Comparison of ENCODE assay signal across 29 cellular contexts in genomic region chr2:203354966-203355365, GRCh38.
"Had no signal": no experiment of that assay in that cellular context is flagged by ENCODE, and none has a peak within 500 bp of the region (broad histone marks: within the 10 kb centered on the region; RNA-seq: fewer than 3 reads in every experiment).

No MANE protein-coding gene starts in this region.

- H3K27ac ChIP-seq: brain microvascular endothelial cell, dorsolateral prefrontal cortex, gastrocnemius medialis, heart left ventricle had no signal

- FAIRE-seq: astrocyte, bronchial epithelial cell, colon had no signal

- H3K27me3 Mint-ChIP-seq: activated CD4-positive, alpha-beta memory T cell treated with anti-CD3 and anti-CD28 coated beads for 36 hours; activated naive CD4-positive, alpha-beta T cell treated with anti-CD3 and anti-CD28 coated beads, Interleukin-2, amount 10 ng/mL, durations not matched to agents 7 days and 5 days; activated naive CD8-positive, alpha-beta T cell treated with anti-CD3 and anti-CD28 coated beads, Interleukin-2, amount 10 ng/mL, durations not matched to agents 7 days and 5 days; activated T-cell treated with anti-CD3 and anti-CD28 coated beads, Interleukin-2, amount 50 U/mL, for 24 hours; central memory CD8-positive, alpha-beta T cell; T-helper 17 cell had no signal

- H3K4me1 ChIP-seq: gastrocnemius medialis had no signal

- H3K36me3 ChIP-seq: brain microvascular endothelial cell, gastrocnemius medialis had no signal

- H3K9me3 Mint-ChIP-seq: activated naive CD4-positive, alpha-beta T cell treated with anti-CD3 and anti-CD28 coated beads, Interleukin-2, amount 10 ng/mL, durations not matched to agents 7 days and 5 days; activated naive CD4-positive, alpha-beta T cell treated with anti-CD3 and anti-CD28 coated beads, Interleukin-2, amount 50 U/mL, for 72 hours; activated naive CD8-positive, alpha-beta T cell treated with anti-CD3 and anti-CD28 coated beads, Interleukin-2, amount 10 ng/mL, durations not matched to agents 7 days and 5 days; activated T-cell treated with anti-CD3 and anti-CD28 coated beads, Interleukin-2, amount 50 U/mL, for 24 hours; activated T-cell treated with anti-CD3 and anti-CD28 coated beads, Interleukin-2, amount 50 U/mL, for 72 hours; central memory CD8-positive, alpha-beta T cell had no signal

- H3K4me1 Mint-ChIP-seq: activated naive CD4-positive, alpha-beta T cell treated with anti-CD3 and anti-CD28 coated beads, Interleukin-2, amount 10 ng/mL, durations not matched to agents 7 days and 5 days; activated naive CD8-positive, alpha-beta T cell treated with anti-CD3 and anti-CD28 coated beads, Interleukin-2, amount 10 ng/mL, durations not matched to agents 7 days and 5 days had no signal

- ATAC-seq: activated CD8-positive, alpha-beta T cell treated with anti-CD3 and anti-CD28 coated beads, Interleukin-2, amount 10 ng/mL, durations not matched to agents 7 days and 5 days; activated naive CD4-positive, alpha-beta T cell treated with anti-CD3 and anti-CD28 coated beads, Interleukin-2, amount 50 U/mL, for 72 hours; activated T-cell treated with anti-CD3 and anti-CD28 coated beads, Interleukin-2, amount 50 U/mL, for 72 hours; esophagus mucosa; gastrocnemius medialis; heart left ventricle; T-helper 17 cell had no signal

- H3K27me3 ChIP-seq: brain microvascular endothelial cell, dorsolateral prefrontal cortex, gastrocnemius medialis, heart left ventricle had no signal

- H3K4me3 ChIP-seq: dorsolateral prefrontal cortex, gastrocnemius medialis, heart left ventricle had no signal

- H3K4me3 Mint-ChIP-seq: activated CD4-positive, alpha-beta memory T cell treated with anti-CD3 and anti-CD28 coated beads for 36 hours; activated CD8-positive, alpha-beta T cell treated with anti-CD3 and anti-CD28 coated beads, Interleukin-2, amount 10 ng/mL, durations not matched to agents 7 days and 5 days; activated naive CD4-positive, alpha-beta T cell treated with anti-CD3 and anti-CD28 coated beads, Interleukin-2, amount 10 ng/mL, durations not matched to agents 7 days and 5 days; activated naive CD8-positive, alpha-beta T cell treated with anti-CD3 and anti-CD28 coated beads, Interleukin-2, amount 10 ng/mL, durations not matched to agents 7 days and 5 days; activated T-cell treated with anti-CD3 and anti-CD28 coated beads, Interleukin-2, amount 50 U/mL, for 24 hours; activated T-cell treated with anti-CD3 and anti-CD28 coated beads, Interleukin-2, amount 50 U/mL, for 72 hours; central memory CD8-positive, alpha-beta T cell; T-helper 17 cell had no signal

- H3K9me3 ChIP-seq: gastrocnemius medialis, heart left ventricle had no signal

- H3K27ac Mint-ChIP-seq: activated CD4-positive, alpha-beta memory T cell treated with anti-CD3 and anti-CD28 coated beads for 36 hours; activated CD8-positive, alpha-beta T cell treated with anti-CD3 and anti-CD28 coated beads, Interleukin-2, amount 10 ng/mL, durations not matched to agents 7 days and 5 days; activated naive CD4-positive, alpha-beta T cell treated with anti-CD3 and anti-CD28 coated beads, Interleukin-2, amount 10 ng/mL, durations not matched to agents 7 days and 5 days; activated naive CD8-positive, alpha-beta T cell treated with anti-CD3 and anti-CD28 coated beads, Interleukin-2, amount 10 ng/mL, durations not matched to agents 7 days and 5 days; activated T-cell treated with anti-CD3 and anti-CD28 coated beads, Interleukin-2, amount 50 U/mL, for 24 hours; activated T-cell treated with anti-CD3 and anti-CD28 coated beads, Interleukin-2, amount 50 U/mL, for 72 hours; T-helper 17 cell had no signal

- DNase-seq: activated CD4-positive, alpha-beta memory T cell treated with anti-CD3 and anti-CD28 coated beads for 36 hours; activated CD4-positive, alpha-beta T cell treated with anti-CD3 and anti-CD28 coated beads for 1 hour; activated CD4-positive, alpha-beta T cell treated with anti-CD3 and anti-CD28 coated beads for 48 hours; activated CD8-positive, alpha-beta memory T cell treated with anti-CD3 and anti-CD28 coated beads, Interleukin-2, amount 50 U/mL, for 48 hours; activated CD8-positive, alpha-beta T cell treated with anti-CD3 and anti-CD28 coated beads, Interleukin-2, amount 10 ng/mL, durations not matched to agents 7 days and 5 days; activated gamma-delta T cell; activated naive CD4-positive, alpha-beta T cell; activated naive CD4-positive, alpha-beta T cell treated with anti-CD3 and anti-CD28 coated beads, Interleukin-2, amount 10 ng/mL, durations not matched to agents 7 days and 5 days; activated naive CD8-positive, alpha-beta T cell treated with anti-CD3 and anti-CD28 coated beads, Interleukin-2, amount 10 ng/mL, durations not matched to agents 7 days and 5 days; activated T-cell treated with anti-CD3 and anti-CD28 coated beads for 4 hours; activated T-cell treated with anti-CD3 and anti-CD28 coated beads, Interleukin-2, amount 50 U/mL, for 24 hours; activated T-cell treated with anti-CD3 and anti-CD28 coated beads, Interleukin-2, amount 50 U/mL, for 72 hours; anterior cingulate cortex; brain microvascular endothelial cell; cortex of kidney; dorsolateral prefrontal cortex; effector memory CD4-positive, alpha-beta T cell; foreskin fibroblast; gastrocnemius medialis; glutamatergic neuron; heart left ventricle; T-helper 1 cell; T-helper 17 cell had no signal
